3 cellular contexts compared by ENCODE assay signal in genomic region chr12:64440100-64440499, GRCh38.
TF ChIP-seq lines count a peak whose summit lies in the region.

No MANE protein-coding gene starts in this region.

TF ChIP-seq in HEK293, 187 proteins besides CTCF, POLR2A, EP300 and RAD21:
- TF ChIP-seq ZNF214 (tag by site-specific recombination; IDR thresholded peaks at IDR 0.05; ENCODE audit: borderline replicate concordance) (no peak), ZNF747 (tag by site-specific recombination; IDR thresholded peaks at IDR 0.05) (no peak), HIC1 (tag by site-specific recombination; IDR thresholded peaks at IDR 0.05) (no peak), PRDM4 (tag by site-specific recombination; IDR thresholded peaks at IDR 0.05) (0 out of 2 replicates have a peak, but pooled peaks have one; percentile 22)

TF ChIP-seq in Ishikawa, 13 proteins besides CTCF, POLR2A, EP300 and RAD21:
- TF ChIP-seq ZBTB7A (IDR thresholded peaks at IDR 0.05; ENCODE audit: low read depth) (no peak), CEBPB (IDR thresholded peaks at IDR 0.05) (peak; percentile 82)
TF ChIP-seq in Ishikawa: peak in this region for 1.

TF ChIP-seq in K562, 482 proteins besides CTCF, POLR2A, EP300 and RAD21:
- TF ChIP-seq CBX2 (IDR thresholded peaks at IDR 0.05; ENCODE audit: insufficient read depth, low read length, poor library complexity, severe bottlenecking) (no peak), CEBPZ (IDR thresholded peaks at IDR 0.05; ENCODE audit: borderline replicate concordance, low read depth, low read length) (no peak), CEBPG (CRISPR knock-in tag; IDR thresholded peaks at IDR 0.05) (no peak), CEBPG (tag; conservative IDR thresholded peaks at IDR 0.05 in 1 of 2, IDR thresholded peaks at IDR 0.05 in 1 of 2) (peak; percentile 40 to 55; a peak in 3 of 4 replicates), CEBPB (tag; IDR thresholded peaks at IDR 0.05) (peak; percentile 84), ZNF561 (CRISPR knock-in tag; conservative IDR thresholded peaks at IDR 0.05) (no peak), HDAC8 (tag; IDR thresholded peaks at IDR 0.05) (no peak), BRD9 (IDR thresholded peaks at IDR 0.05; ENCODE audit: low read depth, partially characterized antibody) (no peak), ELK3 (CRISPR knock-in tag; IDR thresholded peaks at IDR 0.05) (no peak), RUNX1 (IDR thresholded peaks at IDR 0.05; ENCODE audit: low read depth) (no peak)
